ENCODE assay signal across 22 cellular contexts in the genomic region with DNA sequence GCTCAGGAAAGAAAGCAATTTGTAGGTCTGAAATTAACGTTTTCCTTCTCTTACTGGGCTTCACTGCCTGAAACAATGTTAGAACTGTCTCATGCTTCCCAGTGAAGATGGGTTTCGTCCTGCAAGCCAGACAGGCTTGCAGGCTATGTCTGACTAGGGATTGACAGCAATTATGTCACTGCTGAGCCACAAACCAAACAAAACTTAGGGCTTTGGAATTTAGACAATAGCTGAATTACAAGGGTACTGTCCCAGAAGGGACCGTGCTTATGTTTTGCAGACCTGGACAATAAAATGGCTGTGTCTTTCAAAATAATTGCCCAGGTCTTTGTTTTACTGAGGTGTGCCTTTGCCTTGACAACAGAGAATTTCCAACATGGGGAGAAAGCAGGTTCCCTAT. TPM values are rescaled to one million over a fixed set of nuclear protein-coding genes. Genes with fewer than 3 reads are reported as not detected.
"Had no signal": no experiment of that assay in that cellular context is flagged by ENCODE, and none has a peak within 500 bp of the region (broad histone marks: within the 10 kb centered on the region; RNA-seq: fewer than 3 reads in every experiment).

No MANE protein-coding gene starts in this region.

- H3K27me3 Mint-ChIP-seq: naive thymus-derived CD8-positive, alpha-beta T cell had no signal

- H3K4me1 ChIP-seq: breast epithelium, left lung, right atrium auricular region, tibial nerve had no signal

- DNase-seq: activated CD4-positive, alpha-beta T cell treated with anti-CD3 and anti-CD28 coated beads, Interleukin-2, amount 50 U/mL, for 1 hour; activated CD8-positive, alpha-beta memory T cell treated with anti-CD3 and anti-CD28 coated beads for 24 hours; activated gamma-delta T cell treated with Interleukin-2 at 50 U/mL for 16 hours; activated naive CD8-positive, alpha-beta T cell treated with anti-CD3 and anti-CD28 coated beads for 36 hours; dorsolateral prefrontal cortex; left lung; mammary epithelial cell; mucosa of descending colon; naive thymus-derived CD8-positive, alpha-beta T cell; stimulated activated CD4-positive, alpha-beta T cell treated with anti-CD3 and anti-CD28 coated beads, Interleukin-4, amount 100 ng/mL, for 24 hours; stimulated activated naive CD4-positive, alpha-beta T cell; substantia nigra; T-helper 9 cell had no signal

- H3K4me3 Mint-ChIP-seq: activated naive CD8-positive, alpha-beta T cell treated with anti-CD3 and anti-CD28 coated beads for 36 hours; naive thymus-derived CD8-positive, alpha-beta T cell had no signal

- H3K27me3 ChIP-seq: breast epithelium, left lung, neutrophil, right atrium auricular region, tibial nerve had no signal

- H3K9me3 Mint-ChIP-seq: activated naive CD8-positive, alpha-beta T cell treated with anti-CD3 and anti-CD28 coated beads for 36 hours; naive thymus-derived CD8-positive, alpha-beta T cell had no signal

- H3K36me3 Mint-ChIP-seq: activated naive CD8-positive, alpha-beta T cell treated with anti-CD3 and anti-CD28 coated beads for 36 hours; naive thymus-derived CD8-positive, alpha-beta T cell had no signal

- H3K36me3 ChIP-seq: breast epithelium, left lung, neutrophil, right atrium auricular region, tibial nerve had no signal

- H3K4me3 ChIP-seq: breast epithelium, dorsolateral prefrontal cortex, left lung, mucosa of descending colon, right atrium auricular region, skin epidermis, tibial nerve had no signal

- H3K27ac Mint-ChIP-seq: activated naive CD8-positive, alpha-beta T cell treated with anti-CD3 and anti-CD28 coated beads for 36 hours had no signal

- ATAC-seq: activated CD4-positive, CD25-positive, alpha-beta regulatory T cell treated with anti-CD3 and anti-CD28 coated beads, Interleukin-2, amount 50 U/mL, for 24 hours; esophagus mucosa; left lung; mucosa of descending colon; naive thymus-derived CD8-positive, alpha-beta T cell had no signal

- H3K27ac ChIP-seq: breast epithelium, dorsolateral prefrontal cortex, left lung, neutrophil, right atrium auricular region, tibial nerve had no signal

- H3K9me3 ChIP-seq: breast epithelium, left lung, mucosa of descending colon, neutrophil, right atrium auricular region, tibial nerve had no signal

- FAIRE-seq: endometrium, islet of Langerhans had no signal

RNA-seq across cellular contexts. Expression of gene CCDC80, which starts 46.3 kb away (rescaled TPM):
- total RNA-seq: activated naive CD8-positive, alpha-beta T cell treated with anti-CD3 and anti-CD28 coated beads for 36 hours; naive thymus-derived CD8-positive, alpha-beta T cell had no signal
